1 cellular context compared by ENCODE assay signal in genomic region chr19:35992902-35993765, GRCh38.
TF ChIP-seq lines count a peak whose summit lies in the region.

No MANE protein-coding gene starts in this region.

TF ChIP-seq in GM12878, 131 proteins besides CTCF, POLR2A, EP300 and RAD21:
- TF ChIP-seq MYB (IDR thresholded peaks at IDR 0.05; ENCODE audit: borderline replicate concordance, low read depth, low read length) (no peak), ASH2L (IDR thresholded peaks at IDR 0.05; ENCODE audit: borderline replicate concordance, low read depth) (no peak), STAT1 (conservative IDR thresholded peaks at IDR 0.05) (no peak), CREM (IDR thresholded peaks at IDR 0.05; ENCODE audit: low read depth) (no peak), USF1 (IDR thresholded peaks at IDR 0.05; ENCODE audit: borderline replicate concordance, extremely low read length, insufficient read depth, low read depth, low read length) (no peak), ATF7 (IDR thresholded peaks at IDR 0.05; ENCODE audit: low read depth) (no peak), POLR2AphosphoS5 (IDR thresholded peaks at IDR 0.05; ENCODE audit: low read length) (no peak), PBX3 (IDR thresholded peaks at IDR 0.05; ENCODE audit: insufficient replicate concordance, low read depth, low read length) (no peak), PRDM15 (CRISPR knock-in tag; IDR thresholded peaks at IDR 0.05) (no peak), BCL3 (IDR thresholded peaks at IDR 0.05; ENCODE audit: borderline replicate concordance, insufficient read depth, low read depth, low read length, poor library complexity, severe bottlenecking) (no peak), TARDBP (IDR thresholded peaks at IDR 0.05; ENCODE audit: borderline replicate concordance) (no peak), E4F1 (IDR thresholded peaks at IDR 0.05; ENCODE audit: borderline replicate concordance, partially characterized antibody) (no peak), CHD1 (IDR thresholded peaks at IDR 0.05; ENCODE audit: low read depth, low read length) (no peak), HSF1 (IDR thresholded peaks at IDR 0.05; ENCODE audit: low read depth, low read length) (no peak), BMI1 (IDR thresholded peaks at IDR 0.05; ENCODE audit: borderline replicate concordance) (no peak), CEBPB (IDR thresholded peaks at IDR 0.05; ENCODE audit: borderline replicate concordance in 1 of 2, low read depth in 2 of 2, low read length in 2 of 2) (no peak), JUND (IDR thresholded peaks at IDR 0.05; ENCODE audit: low read depth, low read length) (no peak), SRF (IDR thresholded peaks at IDR 0.05; ENCODE audit: low read depth in 2 of 2, low read length in 2 of 2) (no peak), RUNX3 (IDR thresholded peaks at IDR 0.05; ENCODE audit: low read length) (0 out of 2 replicates have a peak, but pooled peaks have one; percentile 18), NR2F1 (conservative IDR thresholded peaks at IDR 0.05) (no peak), PKNOX1 (IDR thresholded peaks at IDR 0.05) (peak; percentile 74), CHD2 (IDR thresholded peaks at IDR 0.05; ENCODE audit: borderline replicate concordance, low read depth, low read length) (no peak), SPI1 (IDR thresholded peaks at IDR 0.05; ENCODE audit: borderline replicate concordance, insufficient read depth, low read depth, low read length) (peak; percentile 70), SP1 (IDR thresholded peaks at IDR 0.05; ENCODE audit: low read depth, low read length) (no peak), IKZF1 (conservative IDR thresholded peaks at IDR 0.05) (peak; percentile 39; the same call in 1 of the 2 replicates), BHLHE40 (IDR thresholded peaks at IDR 0.05; ENCODE audit: borderline replicate concordance in 1 of 2, low read depth in 2 of 2, low read length in 1 of 2) (no peak), ATF2 (IDR thresholded peaks at IDR 0.05; ENCODE audit: low read length) (no peak), HDGF (IDR thresholded peaks at IDR 0.05) (no peak)
